ENCODE assay signal across 19 cellular contexts in the genomic region with DNA sequence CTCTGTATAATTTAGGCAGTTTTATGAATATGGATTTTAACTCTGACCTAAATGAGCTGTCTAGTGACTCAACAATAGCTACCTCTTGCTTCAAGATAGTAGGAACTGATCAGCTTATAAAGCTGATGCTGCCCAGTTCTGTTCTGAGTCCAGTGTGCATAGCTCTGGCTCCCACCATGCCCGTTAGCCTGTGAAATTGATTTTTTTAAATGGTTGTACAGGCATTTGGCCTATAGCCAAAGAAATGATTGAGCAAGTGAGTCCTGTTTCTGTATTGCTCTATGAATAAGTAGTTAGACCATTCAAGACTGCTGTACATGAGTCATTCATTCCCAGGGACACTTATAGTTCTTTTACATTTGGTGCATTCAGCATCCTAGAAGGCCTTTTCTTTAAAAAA. TPM values are rescaled to one million over a fixed set of nuclear protein-coding genes. Genes with fewer than 3 reads are reported as not detected.
DNase-seq lines count a peak whose midpoint lies in the region; ATAC-seq, FAIRE-seq and TF ChIP-seq lines count a peak whose summit lies in the region.
"Had no signal": no experiment of that assay in that cellular context is flagged by ENCODE, and none has a peak within 500 bp of the region (broad histone marks: within the 10 kb centered on the region; RNA-seq: fewer than 3 reads in every experiment).

No MANE protein-coding gene starts in this region.

- ATAC-seq in CD4-positive, alpha-beta T cell (ENCODE audit: poor library complexity), result no peak

- H3K27me3 ChIP-seq in bronchial epithelial cell (ENCODE audit: control insufficient read depth, insufficient read depth, low read length), result no peaks in the 10 kb centered on the region
- H3K27me3 ChIP-seq in CD4-positive, alpha-beta T cell (ENCODE audit: control insufficient read depth, insufficient read depth, low read length), result no peaks in the 10 kb centered on the region
- H3K27me3 ChIP-seq: SJCRH30, tibial nerve had no signal

- FAIRE-seq in bronchial epithelial cell (lab: Jason Lieb, UNC), result no peak

- H3K4me3 ChIP-seq in bronchial epithelial cell (ENCODE audit: low read depth, low read length), result no peak overlapping the region
- H3K4me3 ChIP-seq: coronary artery, lung, SJCRH30, tibial nerve had no signal

- DNase-seq in AG08395 (ENCODE audit: low spot score) (peak; percentile 47), LHCN-M2 (ENCODE audit: low read depth) (peak; percentile 48), bronchial epithelial cell (ENCODE audit: low read depth) (peak; percentile 82), kidney glomerular epithelial cell (lab: John Stamatoyannopoulos, UW) (peak; percentile 6), posterior cingulate gyrus (no peak), NCI-H187 treated with DMSO at 0.1 percent for 48 hours (lab: John Stamatoyannopoulos, UW) (no peak)
- no peak for DNase-seq in stimulated activated CD8-positive, alpha-beta memory T cell treated with anti-CD3 and anti-CD28 coated beads, Interleukin-4, amount 100 ng/mL, for 48 hours
- DNase-seq in CD4-positive, alpha-beta T cell, result no peak
- DNase-seq: activated CD4-positive, alpha-beta T cell treated with anti-CD3 and anti-CD28 coated beads, Interleukin-2, amount 50 U/mL, for 48 hours; activated T-cell treated with anti-CD3 and anti-CD28 coated beads, Interleukin-2, amount 50 U/mL, for 48 hours; amniotic stem cell; nephron progenitor cell; NK-92 treated with Interleukin-12 subunit alpha and Interleukin-12 subunit beta, amount 100 ng/mL, for 24 hours; retina; SJCRH30; stimulated activated CD4-positive, alpha-beta T cell treated with anti-CD3 and anti-CD28 coated beads, Interleukin-4, amount 100 ng/mL, for 1 hour had no signal

- POLR2A ChIA-PET in CD4-positive, alpha-beta T cell (lab: Charles Lee), result no interaction called here

- intact Hi-C loops in CD4-positive, alpha-beta T cell (cut with DNase I, micrococcal nuclease), result no loop called here
- intact Hi-C loops in posterior cingulate gyrus (cut with DNase I), result no loop called here

- no peaks in the 10 kb centered on the region for H3K9me3 Mint-ChIP-seq in CD4-positive, alpha-beta T cell

- peaks cover 4% of the 10 kb centered on the region for H3K27me3 Mint-ChIP-seq in CD4-positive, alpha-beta T cell

- no peaks in the 10 kb centered on the region for H3K4me1 Mint-ChIP-seq in CD4-positive, alpha-beta T cell (ENCODE audit: low read depth)

- no peak overlapping the region for H3K4me3 Mint-ChIP-seq in CD4-positive, alpha-beta T cell
- H3K4me3 Mint-ChIP-seq: nephron progenitor cell had no signal

- no peaks in the 10 kb centered on the region for H3K36me3 Mint-ChIP-seq in CD4-positive, alpha-beta T cell (ENCODE audit: low read depth)

- H3K9me3 ChIP-seq in CD4-positive, alpha-beta T cell (ENCODE audit: control insufficient read depth, low read length), result no peaks in the 10 kb centered on the region
- H3K9me3 ChIP-seq: SJCRH30, tibial nerve had no signal

- no peak for TF ChIP-seq CTCF in bronchial epithelial cell (IDR thresholded peaks at IDR 0.05; ENCODE audit: insufficient read depth, low read length, severe bottlenecking)
- TF ChIP-seq CTCF in CD4-positive, alpha-beta T cell (IDR thresholded peaks at IDR 0.05), result no peak

- no peaks in the 10 kb centered on the region for H3K36me3 ChIP-seq in bronchial epithelial cell (ENCODE audit: control insufficient read depth, insufficient read depth, low read length)
- H3K36me3 ChIP-seq: SJCRH30, tibial nerve had no signal

- no peak overlapping the region for H3K27ac ChIP-seq in CD4-positive, alpha-beta T cell (ENCODE audit: low read depth, low read length)
- H3K27ac ChIP-seq: coronary artery, SJCRH30, tibial nerve had no signal

- CTCF ChIA-PET in CD4-positive, alpha-beta T cell (lab: Charles Lee), result interaction anchor here (1.6 kb wide), 1 partner anchor 171 kb away, joined by 4 read pairs; no protein-coding TSS in a partner anchor

- H3K27ac Mint-ChIP-seq in CD4-positive, alpha-beta T cell, result no peak overlapping the region
- H3K27ac Mint-ChIP-seq: nephron progenitor cell had no signal

RNA-seq across cellular contexts. Expression of gene SAMD4A, which starts 36.4 kb away (rescaled TPM):
- total RNA-seq in LHCN-M2 (2014; rRNA removed), result 9.2 and 12.3 TPM in 2 replicates
- polyA plus RNA-seq in LHCN-M2 (2012), result 8.9 TPM
- total RNA-seq in bronchial epithelial cell, result 12.9 and 13.4 TPM in 2 replicates
- 1 to 10 TPM; 1.9 to 2.3 TPM for total RNA-seq in CD4-positive, alpha-beta T cell

Comparison
In these comparisons a context has a peak if more than half of its experiments do, and no peak if none do; other contexts are left out.
1. DNase-seq: peak in AG08395 (single experiment), LHCN-M2 (single experiment), bronchial epithelial cell (single experiment) and kidney glomerular epithelial cell (single experiment); none in stimulated activated CD8-positive, alpha-beta memory T cell treated with anti-CD3 and anti-CD28 coated beads, Interleukin-4, amount 100 ng/mL, for 48 hours (single experiment), CD4-positive, alpha-beta T cell (0 of 10), posterior cingulate gyrus (0 of 10) and NCI-H187 treated with DMSO at 0.1 percent for 48 hours (single experiment).